In genomic region chr17:81060416-81060815, GRCh38 we compare ENCODE assay signal across 13 cellular contexts. TPM values are rescaled to one million over a fixed set of nuclear protein-coding genes. Genes with fewer than 3 reads are reported as not detected.
DNase-seq lines count a peak whose midpoint lies in the region; ATAC-seq and TF ChIP-seq lines count a peak whose summit lies in the region.
"Had no signal": no experiment of that assay in that cellular context is flagged by ENCODE, and none has a peak within 500 bp of the region (broad histone marks: within the 10 kb centered on the region; RNA-seq: fewer than 3 reads in every experiment).

No MANE protein-coding gene starts in this region.

- no peak overlapping the region for H3K4me3 ChIP-seq in testis
- H3K4me3 ChIP-seq: MG63 had no signal

- peaks cover 58% of the 10 kb centered on the region for H3K4me1 Mint-ChIP-seq in chondrocyte (ENCODE audit: low read depth)
- H3K4me1 Mint-ChIP-seq in type B pancreatic cell (ENCODE audit: unreplicated experiment): peaks cover 52% of the 10 kb centered on the region

- no peaks in the 10 kb centered on the region for H3K27me3 Mint-ChIP-seq in chondrocyte (ENCODE audit: low read depth)
- H3K27me3 Mint-ChIP-seq in type B pancreatic cell: no peaks in the 10 kb centered on the region

- peak; percentile 25 for ATAC-seq in left colon
- ATAC-seq in GM18505 (IDR thresholded peaks at IDR 0.05; ENCODE audit: unreplicated experiment): no peak
- ATAC-seq: PC-3 had no signal

- no peaks in the 10 kb centered on the region for H3K9me3 ChIP-seq in testis
- H3K9me3 ChIP-seq: BE2C, MG63 had no signal

- no peaks in the 10 kb centered on the region for H3K36me3 ChIP-seq in testis (ENCODE audit: low read depth, missing control alignments)

- H3K4me1 ChIP-seq in testis: peaks cover 15% of the 10 kb centered on the region

- H3K4me3 Mint-ChIP-seq in chondrocyte (ENCODE audit: unreplicated experiment) (no peak overlapping the region), type B pancreatic cell (peak overlapping the region; percentile 78)

- TF ChIP-seq POLR2A in GM18505 (IDR thresholded peaks at IDR 0.05; ENCODE audit: borderline replicate concordance, extremely low read depth, insufficient read depth, insufficient read length): no peak
- TF ChIP-seq POLR2A in testis (IDR thresholded peaks at IDR 0.05): no peak

- H3K27ac Mint-ChIP-seq in chondrocyte (ENCODE audit: unreplicated experiment): peak overlapping the region; percentile 47
- H3K27ac Mint-ChIP-seq in type B pancreatic cell: peak overlapping the region; percentile 95

- H3K9me3 Mint-ChIP-seq in chondrocyte (ENCODE audit: low read depth) (no peaks in the 10 kb centered on the region), type B pancreatic cell (no peaks in the 10 kb centered on the region)

- POLR2A ChIA-PET in RWPE1 (lab: Yijun Ruan, JAX; ENCODE audit: low non-redundant PET): no interaction called here

- intact Hi-C loops in left colon (cut with DNase I, micrococcal nuclease) (no loop called here), testis (cut with DNase I; ENCODE audit: low total_unique reads) (no loop called here)

- WGBS in testis, 2 donors: 97 to 99% methylated on average over 10 of the region's 10 CpGs

- H3K27ac ChIP-seq in RWPE1: peak overlapping the region; percentile 99
- no peak overlapping the region for H3K27ac ChIP-seq in testis
- H3K27ac ChIP-seq: KMS-11 had no signal

- CTCF ChIA-PET in RWPE1 (lab: Yijun Ruan, JAX): no interaction called here

- DNase-seq in RWPE1 (ENCODE audit: low spot score) (no peak), chondrocyte (ENCODE audit: low spot score) (no peak), left colon (no peak), type B pancreatic cell (ENCODE audit: extremely low spot score, unreplicated experiment) (no peak), testis (no peak), amygdala (lab: John Stamatoyannopoulos, UW) (no peak)
- DNase-seq: BE2C, MG63, NCI-H1105, NCI-H526 treated with DMSO at 0.1 percent for 48 hours, PC-3 had no signal

- H3K36me3 Mint-ChIP-seq in chondrocyte (ENCODE audit: low read depth) (peaks cover 4% of the 10 kb centered on the region), type B pancreatic cell (peaks cover 23% of the 10 kb centered on the region)

- TF ChIP-seq CTCF in RWPE1 (conservative IDR thresholded peaks at IDR 0.05; ENCODE audit: low read depth): no peak
- TF ChIP-seq CTCF in chondrocyte (IDR thresholded peaks at IDR 0.05): no peak
- no peak for TF ChIP-seq CTCF in type B pancreatic cell (conservative IDR thresholded peaks at IDR 0.05)
- TF ChIP-seq CTCF in testis (IDR thresholded peaks at IDR 0.05): no peak

- H3K27me3 ChIP-seq in testis: no peaks in the 10 kb centered on the region
- H3K27me3 ChIP-seq: BE2C, MG63 had no signal

RNA-seq across cellular contexts. Expression of gene BAIAP2, which starts 25.5 kb away (rescaled TPM):
- total RNA-seq in chondrocyte (28.9 to 43.6 TPM (median 29.5 TPM) in 3 replicates), left colon (10 to 100 TPM; 20.8 to 22.7 TPM), type B pancreatic cell (ENCODE audit: low replicate concordance) (62.7 and 120 TPM in 2 replicates), testis (10 to 100 TPM; 67.3 to 67.5 TPM)
- polyA plus RNA-seq in testis (ENCODE audit: insufficient read depth, low read depth, low replicate concordance): 36.7 TPM
